Comparison of ENCODE assay signal across 8 cellular contexts in the genomic region with DNA sequence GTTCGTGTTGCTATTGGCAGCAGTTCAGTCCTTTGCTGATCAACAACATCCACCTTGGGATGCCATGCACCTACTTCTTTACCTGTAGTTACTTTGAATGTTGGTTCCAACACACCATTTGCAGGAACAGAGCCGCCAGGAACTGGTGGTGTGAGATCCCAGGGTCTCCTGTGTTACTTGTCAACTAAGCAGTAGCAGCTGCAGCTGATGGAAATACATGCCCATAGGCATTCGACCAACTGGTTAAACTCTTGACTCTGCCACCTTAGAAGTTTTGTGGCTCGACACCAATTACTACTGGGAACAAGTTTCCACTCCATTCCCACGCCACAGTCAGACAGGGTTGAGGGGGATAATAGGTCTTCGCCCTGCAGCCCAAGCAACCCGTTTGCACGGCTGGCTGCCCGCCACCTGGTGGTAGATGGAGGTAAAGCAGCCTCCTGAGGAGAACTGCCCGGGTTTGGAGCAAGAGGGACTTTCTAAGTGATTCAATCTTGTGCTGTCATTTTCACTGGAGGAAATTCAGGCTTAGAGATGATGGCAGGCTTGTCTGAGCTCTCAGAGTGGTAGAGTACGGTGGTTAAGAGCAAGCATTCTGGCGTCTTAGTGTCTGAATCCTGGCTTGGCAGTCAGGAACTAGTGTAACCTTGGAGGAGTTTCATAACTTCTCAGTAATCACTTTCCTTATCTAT.
DNase-seq lines count a peak whose midpoint lies in the region; ATAC-seq, FAIRE-seq and TF ChIP-seq lines count a peak whose summit lies in the region.

No MANE protein-coding gene starts in this region.

- H2BK5ac ChIP-seq in neuronal stem cell (ENCODE audit: low read length) = no peak overlapping the region

- no peak overlapping the region for H3K4me3 ChIP-seq in fibroblast of pulmonary artery (replicated peaks; ENCODE audit: low read depth, low read length)
- H3K4me3 ChIP-seq in neuronal stem cell (ENCODE audit: low read length in 2 of 2) = no peak overlapping the region

- no peaks in the 10 kb centered on the region for H3K36me3 ChIP-seq in neuronal stem cell (replicated peaks in 1 of 2; ENCODE audit: control insufficient read depth in 2 of 2, insufficient read depth in 2 of 2, low read length in 2 of 2)

- DNase-seq in RCC 7860 (ENCODE audit: low spot score) (peak; percentile 43), fibroblast of pulmonary artery (ENCODE audit: low read depth) (peak; percentile 73), neuronal stem cell (ENCODE audit: low spot score) (peak; percentile 68), stromal cell of bone marrow (ENCODE audit: low read depth) (peak; percentile 31)

- no peak for FAIRE-seq in RCC 7860 (lab: Jason Lieb, UNC)

- peak overlapping the region; percentile 13 for H3K18ac ChIP-seq in neuronal stem cell (ENCODE audit: low read length)

- WGBS in neuronal stem cell (ENCODE audit: extremely low coverage in 2 of 2, insufficient read length in 2 of 2, insufficient replicate concordance in 1 of 2), 2 donors = no CpG with 5 or more reads among the region's 12 CpGs

- H3K4me2 ChIP-seq in neuronal stem cell (ENCODE audit: insufficient read depth, low read length, poor library complexity, severe bottlenecking) = no peak overlapping the region

- peaks cover 12% of the 10 kb centered on the region for H3K4me1 Mint-ChIP-seq in activated T-helper 17 cell treated with anti-CD3 and anti-CD28 coated beads, Interleukin-2, amount 50 U/mL, for 72 hours

- no peak overlapping the region for H3K14ac ChIP-seq in neuronal stem cell (ENCODE audit: low read length)

- H3K27ac Mint-ChIP-seq in activated T-helper 17 cell treated with anti-CD3 and anti-CD28 coated beads, Interleukin-2, amount 50 U/mL, for 72 hours = peak overlapping the region; percentile 26

- no peak overlapping the region for H3K23ac ChIP-seq in neuronal stem cell (ENCODE audit: low read depth, low read length, poor library complexity)

- H3K4ac ChIP-seq in neuronal stem cell (ENCODE audit: low read length) = no peak overlapping the region

- peaks cover 14 to 22% of the 10 kb centered on the region in 2 donors for H3K4me1 ChIP-seq in neuronal stem cell (ENCODE audit: control insufficient read depth in 2 of 2, insufficient read depth in 1 of 2, low read depth in 1 of 2, low read length in 2 of 2)

- no peak overlapping the region for H2BK120ac ChIP-seq in neuronal stem cell (ENCODE audit: low read depth, low read length)

- no peak overlapping the region for H2BK15ac ChIP-seq in neuronal stem cell (ENCODE audit: low read length)

- no peak overlapping the region for H4K8ac ChIP-seq in neuronal stem cell (ENCODE audit: low read depth, low read length)

- H3K4me3 Mint-ChIP-seq in activated T-helper 17 cell treated with anti-CD3 and anti-CD28 coated beads, Interleukin-2, amount 50 U/mL, for 72 hours = peak overlapping the region; percentile 27

- H2BK12ac ChIP-seq in neuronal stem cell (ENCODE audit: low read length) = no peak overlapping the region

- no peaks in the 10 kb centered on the region for H3K36me3 Mint-ChIP-seq in activated T-helper 17 cell treated with anti-CD3 and anti-CD28 coated beads, Interleukin-2, amount 50 U/mL, for 72 hours (ENCODE audit: low read depth)

- peaks cover 0 to 3% of the 10 kb centered on the region in 2 donors for H3K9me3 ChIP-seq in neuronal stem cell (replicated peaks in 1 of 2; ENCODE audit: control insufficient read depth in 2 of 2, insufficient read depth in 1 of 2, low read depth in 1 of 2, low read length in 2 of 2)

- no peak overlapping the region for H2AK5ac ChIP-seq in neuronal stem cell (ENCODE audit: low read depth, low read length)

- ATAC-seq in GM19035 (IDR thresholded peaks at IDR 0.05; ENCODE audit: unreplicated experiment) = peak; percentile 58
- peak; percentile 60 for ATAC-seq in HG03521 (IDR thresholded peaks at IDR 0.05; ENCODE audit: unreplicated experiment)
- ATAC-seq in activated T-helper 17 cell treated with anti-CD3 and anti-CD28 coated beads, Interleukin-2, amount 50 U/mL, for 72 hours (replicated peaks) = peak; percentile 96

- H3K27ac ChIP-seq in C4-2B = no peak overlapping the region
- no peak overlapping the region for H3K27ac ChIP-seq in neuronal stem cell (replicated peaks; ENCODE audit: low read length)

- no peaks in the 10 kb centered on the region for H3K79me1 ChIP-seq in neuronal stem cell (ENCODE audit: low read depth, low read length)

- H2AFZ ChIP-seq in neuronal stem cell (ENCODE audit: low read length) = peak overlapping the region; percentile 51

- H3K9ac ChIP-seq in neuronal stem cell (ENCODE audit: low read depth, low read length, poor library complexity) = no peak overlapping the region

- no peaks in the 10 kb centered on the region for H3K27me3 Mint-ChIP-seq in activated T-helper 17 cell treated with anti-CD3 and anti-CD28 coated beads, Interleukin-2, amount 50 U/mL, for 72 hours

- TF ChIP-seq CTCF in C4-2B (conservative IDR thresholded peaks at IDR 0.05) (peak; percentile 94), fibroblast of pulmonary artery (IDR thresholded peaks at IDR 0.05; ENCODE audit: low read length, missing control alignments) (no peak)

- H3K27me3 ChIP-seq in neuronal stem cell (ENCODE audit: control insufficient read depth in 3 of 3, insufficient read depth in 3 of 3, low read depth in 1 of 3, low read length in 3 of 3) = no peaks in the 10 kb centered on the region

- H3K9me3 Mint-ChIP-seq in activated T-helper 17 cell treated with anti-CD3 and anti-CD28 coated beads, Interleukin-2, amount 50 U/mL, for 72 hours = no peaks in the 10 kb centered on the region

- H4K91ac ChIP-seq in neuronal stem cell (ENCODE audit: low read depth, low read length, poor library complexity) = no peak overlapping the region
